In the genomic region with DNA sequence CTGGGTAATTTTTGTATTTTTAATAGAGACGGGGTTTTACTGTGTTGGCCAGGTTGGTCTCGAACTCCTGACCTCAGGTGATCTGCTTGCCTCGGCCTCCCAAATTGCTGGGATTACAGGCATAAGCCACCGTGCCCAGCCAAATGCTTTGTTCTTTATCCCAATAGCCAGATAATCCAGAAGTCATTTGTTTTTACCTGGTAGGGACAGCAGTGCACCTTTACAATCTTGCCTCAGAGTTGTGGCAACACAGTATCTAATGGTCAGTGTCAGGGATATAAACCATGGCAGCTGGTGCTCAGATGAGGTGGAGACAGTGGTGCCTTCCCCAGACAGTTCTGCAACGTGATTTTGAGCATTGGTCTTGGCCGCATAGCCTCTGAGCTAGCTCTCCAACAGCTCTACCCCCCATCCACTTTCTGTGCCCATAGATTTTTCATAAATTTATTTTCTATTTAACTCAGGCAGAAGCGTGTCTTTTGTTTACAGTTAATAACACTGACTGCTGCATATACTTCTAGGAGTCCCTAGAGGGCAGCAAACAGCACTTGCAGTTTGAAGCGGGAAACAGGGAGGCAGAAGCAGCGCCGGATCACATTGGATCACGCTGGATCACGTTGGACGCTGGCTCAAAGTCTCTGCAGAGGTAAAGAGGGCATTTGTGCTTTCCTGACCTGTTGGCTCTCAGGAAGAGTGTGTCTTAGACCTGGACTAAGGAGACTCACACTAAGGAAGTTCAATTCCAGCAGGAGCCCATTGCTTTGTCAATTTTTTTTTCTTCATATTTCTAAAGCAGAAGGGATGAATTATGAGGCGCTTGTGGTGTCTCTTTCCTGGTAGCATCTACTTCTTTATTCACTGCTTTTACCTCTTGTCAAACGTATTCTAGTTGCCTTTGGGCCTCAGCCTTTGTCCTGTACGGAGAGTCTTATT, we compare ENCODE assay signal across 8 cellular contexts. TPM values are rescaled to one million over a fixed set of nuclear protein-coding genes. Genes with fewer than 3 reads are reported as not detected.
DNase-seq lines count a peak whose midpoint lies in the region; ATAC-seq and TF ChIP-seq lines count a peak whose summit lies in the region.

No MANE protein-coding gene starts in this region.

- CTCF ChIA-PET in GM10248 (lab: Yijun Ruan, JAX) = interaction anchor here (0.8 to 4.0 kb wide), 20 partner anchors 8 to 329 kb away, joined by 3 to 61 read pairs (median 4); a partner anchor contains a TSS

- H3K4me3 Mint-ChIP-seq in progenitor cell of endocrine pancreas (ENCODE audit: low read depth) = no peak overlapping the region

- POLR2A ChIA-PET in GM10248 (lab: Yijun Ruan, JAX) = no interaction called here

- peaks cover 16% of the 10 kb centered on the region for H3K27me3 Mint-ChIP-seq in progenitor cell of endocrine pancreas

- TF ChIP-seq CTCF in GM10248 (IDR thresholded peaks at IDR 0.05; ENCODE audit: control extremely low read depth, extremely low read depth, low read depth, missing control alignments) = peak; percentile 91
- peak; percentile 86 for TF ChIP-seq CTCF in progenitor cell of endocrine pancreas (IDR thresholded peaks at IDR 0.05; ENCODE audit: unreplicated experiment)

- H3K27ac Mint-ChIP-seq in progenitor cell of endocrine pancreas = no peak overlapping the region

- H3K36me3 Mint-ChIP-seq in progenitor cell of endocrine pancreas (ENCODE audit: insufficient read depth) = no peaks in the 10 kb centered on the region

- intact Hi-C loops in left cardiac atrium (cut with DNase I) = loop anchor here (1.0 to 5.0 kb wide), 2 partner anchors 60 to 62 kb away; no protein-coding TSS in a partner anchor

- no peaks in the 10 kb centered on the region for H3K9me3 Mint-ChIP-seq in progenitor cell of endocrine pancreas (ENCODE audit: low read depth)

- peaks cover 9% of the 10 kb centered on the region for H3K4me1 Mint-ChIP-seq in progenitor cell of endocrine pancreas (ENCODE audit: low read depth)

- peak; percentile 69 for DNase-seq in GM10248 (ENCODE audit: extremely low spot score)
- DNase-seq in NCI-H1105 treated with DMSO at 0.1 percent for 48 hours (lab: John Stamatoyannopoulos, UW) = peak; percentile 92
- peak; percentile 86 for DNase-seq in SK-N-DZ (ENCODE audit: low spot score)
- DNase-seq in amniotic stem cell (lab: John Stamatoyannopoulos, UW) = peak; percentile 61
- peak; percentile 68 for DNase-seq in left cardiac atrium
- peak; percentile 29 for DNase-seq in progenitor cell of endocrine pancreas (ENCODE audit: low spot score, unreplicated experiment)

- peak; percentile 77 to 90 for ATAC-seq in left cardiac atrium
- ATAC-seq in GM18517 (IDR thresholded peaks at IDR 0.05; ENCODE audit: unreplicated experiment) = no peak
- ATAC-seq in HG02973 (IDR thresholded peaks at IDR 0.05; ENCODE audit: unreplicated experiment) = no peak

RNA-seq across cellular contexts. Expression of a gene that starts 5.1 kb away (rescaled TPM):
- not detected in 2 replicates for polyA plus RNA-seq in SK-N-DZ (2014; cell fraction: cytosol; rRNA removed)
- polyA plus RNA-seq in SK-N-DZ (2014; cell fraction: nucleus; rRNA removed) = not detected in 2 replicates
- total RNA-seq in left cardiac atrium = not detected
- total RNA-seq in progenitor cell of endocrine pancreas = not detected in 2 replicates

RNA-seq across cellular contexts. Expression of a gene that starts 10.3 kb away (rescaled TPM):
- polyA plus RNA-seq in SK-N-DZ (2014; cell fraction: cytosol; rRNA removed) = 64.2 and 66.4 TPM in 2 replicates
- polyA plus RNA-seq in SK-N-DZ (2014; cell fraction: nucleus; rRNA removed) = 201 and 229 TPM in 2 replicates
- 10 to 100 TPM; 17.6 to 34.9 TPM for total RNA-seq in left cardiac atrium
- 55.2 and 55.6 TPM in 2 replicates for total RNA-seq in progenitor cell of endocrine pancreas

RNA-seq across cellular contexts. Expression of a gene that starts 18.9 kb away (rescaled TPM):
- 0.23 and 0.28 TPM in 2 replicates for polyA plus RNA-seq in SK-N-DZ (2014; cell fraction: cytosol; rRNA removed)
- 0.13 and 0.15 TPM in 2 replicates for polyA plus RNA-seq in SK-N-DZ (2014; cell fraction: nucleus; rRNA removed)
- 10 to 100 TPM; 13.2 to 13.3 TPM for total RNA-seq in left cardiac atrium
- 8.3 and 8.6 TPM in 2 replicates for total RNA-seq in progenitor cell of endocrine pancreas

Comparison
In these comparisons a context has a peak if more than half of its experiments do, and no peak if none do; other contexts are left out.
1. DNase-seq: peak in every context shown above with its lines; median percentile 92 in NCI-H1105 treated with DMSO at 0.1 percent for 48 hours; 86 in SK-N-DZ; 69 in GM10248; 68 in left cardiac atrium; 61 in amniotic stem cell; 29 in progenitor cell of endocrine pancreas.
2. ATAC-seq: peak in left cardiac atrium (2 of 2); none in GM18517 (single experiment) and HG02973 (single experiment).